ENCODE assay signal across 13 cellular contexts in genomic region chrX:42519666-42520231, GRCh38.
DNase-seq lines count a peak whose midpoint lies in the region; TF ChIP-seq lines count a peak whose summit lies in the region.
"Had no signal": no experiment of that assay in that cellular context is flagged by ENCODE, and none has a peak within 500 bp of the region (broad histone marks: within the 10 kb centered on the region; RNA-seq: fewer than 3 reads in every experiment).

No MANE protein-coding gene starts in this region.

- no peaks in the 10 kb centered on the region for H3K36me3 Mint-ChIP-seq in activated CD4-positive, alpha-beta T cell treated with anti-CD3 and anti-CD28 coated beads, Interleukin-2, amount 10 ng/mL, durations not matched to agents 24 days and 14 days (ENCODE audit: low read depth)
- H3K36me3 Mint-ChIP-seq in HFFc6 (ENCODE audit: low read depth), result no peaks in the 10 kb centered on the region
- no peaks in the 10 kb centered on the region for H3K36me3 Mint-ChIP-seq in activated CD4-positive, alpha-beta T cell treated with anti-CD3 and anti-CD28 coated beads, Interleukin-2, amount 10 ng/mL, durations not matched to agents 7 days and 5 days (ENCODE audit: low read depth)
- H3K36me3 Mint-ChIP-seq: activated naive CD4-positive, alpha-beta T cell treated with anti-CD3 and anti-CD28 coated beads, Interleukin-2, amount 10 ng/mL, durations not matched to agents 7 days and 5 days; stimulated activated memory B cell treated with anti-CD40 and anti-IgM and Interleukin-4, amounts not matched to agents 10 μg/mL and 1 μg/mL and 100 μg/mL, for 72 hours had no signal

- CTCF ChIA-PET in activated CD4-positive, alpha-beta T cell treated with anti-CD3 and anti-CD28 coated beads, Interleukin-2, amount 10 ng/mL, durations not matched to agents 7 days and 5 days (lab: Charles Lee), result no interaction called here

- in situ Hi-C loops in astrocyte of the cerebellum (cut with HindIII; ENCODE audit: low sequenced_read_pairs), result no loop called here

- no peaks in the 10 kb centered on the region for H3K4me1 ChIP-seq in ovary (ENCODE audit: insufficient read depth)

- no peak overlapping the region for H3K4me3 ChIP-seq in AG10803 (ENCODE audit: low read length)
- H3K4me3 ChIP-seq in astrocyte of the cerebellum (ENCODE audit: low read depth, low read length), result no peak overlapping the region
- no peak overlapping the region for H3K4me3 ChIP-seq in ovary
- H3K4me3 ChIP-seq: SK-N-MC had no signal

- DNase-seq in AG10803 (ENCODE audit: low read depth) (peak; percentile 67), HT-29 (ENCODE audit: low spot score) (peak; percentile 44), astrocyte of the cerebellum (ENCODE audit: low read depth) (peak; percentile 54), iris pigment epithelial cell (ENCODE audit: low read depth) (peak; percentile 40), HFFc6 (no peak), ovary (no peak)
- DNase-seq in activated CD4-positive, alpha-beta T cell treated with anti-CD3 and anti-CD28 coated beads, Interleukin-2, amount 10 ng/mL, durations not matched to agents 24 days and 14 days, result no peak
- no peak for DNase-seq in activated CD4-positive, alpha-beta T cell treated with anti-CD3 and anti-CD28 coated beads, Interleukin-2, amount 10 ng/mL, durations not matched to agents 7 days and 5 days
- DNase-seq: activated naive CD4-positive, alpha-beta T cell treated with anti-CD3 and anti-CD28 coated beads, Interleukin-2, amount 10 ng/mL, durations not matched to agents 7 days and 5 days; COR-L47; nephron progenitor cell had no signal

- intact Hi-C loops in activated CD4-positive, alpha-beta T cell treated with anti-CD3 and anti-CD28 coated beads, Interleukin-2, amount 10 ng/mL, durations not matched to agents 24 days and 14 days (cut with micrococcal nuclease), result no loop called here
- intact Hi-C loops in ovary (cut with DNase I), result no loop called here

- WGBS in ovary, 3 donors, result 65 to 75% (median 70%) methylated on average over 1 of the region's 1 CpG

- TF ChIP-seq CTCF in AG10803 (conservative IDR thresholded peaks at IDR 0.05; ENCODE audit: low read length) (0 out of 2 replicates have a peak, but pooled peaks have one; percentile 9), astrocyte of the cerebellum (IDR thresholded peaks at IDR 0.05; ENCODE audit: low read depth, low read length, missing control alignments) (peak; percentile 23), HFFc6 (IDR thresholded peaks at IDR 0.05) (no peak), ovary (IDR thresholded peaks at IDR 0.05) (no peak)

- no peaks in the 10 kb centered on the region for H3K4me1 Mint-ChIP-seq in activated CD4-positive, alpha-beta T cell treated with anti-CD3 and anti-CD28 coated beads, Interleukin-2, amount 10 ng/mL, durations not matched to agents 24 days and 14 days
- H3K4me1 Mint-ChIP-seq in HFFc6 (ENCODE audit: low read depth), result no peaks in the 10 kb centered on the region
- no peaks in the 10 kb centered on the region for H3K4me1 Mint-ChIP-seq in activated CD4-positive, alpha-beta T cell treated with anti-CD3 and anti-CD28 coated beads, Interleukin-2, amount 10 ng/mL, durations not matched to agents 7 days and 5 days
- H3K4me1 Mint-ChIP-seq: activated naive CD4-positive, alpha-beta T cell treated with anti-CD3 and anti-CD28 coated beads, Interleukin-2, amount 10 ng/mL, durations not matched to agents 7 days and 5 days; nephron progenitor cell; stimulated activated memory B cell treated with anti-CD40 and anti-IgM and Interleukin-4, amounts not matched to agents 10 μg/mL and 1 μg/mL and 100 μg/mL, for 72 hours had no signal

- no peaks in the 10 kb centered on the region for H3K9me3 Mint-ChIP-seq in activated CD4-positive, alpha-beta T cell treated with anti-CD3 and anti-CD28 coated beads, Interleukin-2, amount 10 ng/mL, durations not matched to agents 24 days and 14 days
- no peaks in the 10 kb centered on the region; the same call in 1 of the 2 replicates for H3K9me3 Mint-ChIP-seq in HFFc6
- H3K9me3 Mint-ChIP-seq in activated CD4-positive, alpha-beta T cell treated with anti-CD3 and anti-CD28 coated beads, Interleukin-2, amount 10 ng/mL, durations not matched to agents 7 days and 5 days, result no peaks in the 10 kb centered on the region
- H3K9me3 Mint-ChIP-seq: activated naive CD4-positive, alpha-beta T cell treated with anti-CD3 and anti-CD28 coated beads, Interleukin-2, amount 10 ng/mL, durations not matched to agents 7 days and 5 days; stimulated activated memory B cell treated with anti-CD40 and anti-IgM and Interleukin-4, amounts not matched to agents 10 μg/mL and 1 μg/mL and 100 μg/mL, for 72 hours had no signal

- no peaks in the 10 kb centered on the region for H3K27me3 Mint-ChIP-seq in activated CD4-positive, alpha-beta T cell treated with anti-CD3 and anti-CD28 coated beads, Interleukin-2, amount 10 ng/mL, durations not matched to agents 24 days and 14 days
- no peaks in the 10 kb centered on the region for H3K27me3 Mint-ChIP-seq in HFFc6 (ENCODE audit: insufficient read depth)
- H3K27me3 Mint-ChIP-seq in activated CD4-positive, alpha-beta T cell treated with anti-CD3 and anti-CD28 coated beads, Interleukin-2, amount 10 ng/mL, durations not matched to agents 7 days and 5 days, result no peaks in the 10 kb centered on the region
- H3K27me3 Mint-ChIP-seq: activated naive CD4-positive, alpha-beta T cell treated with anti-CD3 and anti-CD28 coated beads, Interleukin-2, amount 10 ng/mL, durations not matched to agents 7 days and 5 days; stimulated activated memory B cell treated with anti-CD40 and anti-IgM and Interleukin-4, amounts not matched to agents 10 μg/mL and 1 μg/mL and 100 μg/mL, for 72 hours had no signal

- H3K27ac Mint-ChIP-seq in activated CD4-positive, alpha-beta T cell treated with anti-CD3 and anti-CD28 coated beads, Interleukin-2, amount 10 ng/mL, durations not matched to agents 24 days and 14 days, result no peak overlapping the region
- H3K27ac Mint-ChIP-seq in HFFc6, result no peak overlapping the region
- no peak overlapping the region for H3K27ac Mint-ChIP-seq in activated CD4-positive, alpha-beta T cell treated with anti-CD3 and anti-CD28 coated beads, Interleukin-2, amount 10 ng/mL, durations not matched to agents 7 days and 5 days
- H3K27ac Mint-ChIP-seq: activated naive CD4-positive, alpha-beta T cell treated with anti-CD3 and anti-CD28 coated beads, Interleukin-2, amount 10 ng/mL, durations not matched to agents 7 days and 5 days; nephron progenitor cell; stimulated activated memory B cell treated with anti-CD40 and anti-IgM and Interleukin-4, amounts not matched to agents 10 μg/mL and 1 μg/mL and 100 μg/mL, for 72 hours had no signal

- no peaks in the 10 kb centered on the region for H3K9me3 ChIP-seq in ovary

- POLR2A ChIA-PET in activated CD4-positive, alpha-beta T cell treated with anti-CD3 and anti-CD28 coated beads, Interleukin-2, amount 10 ng/mL, durations not matched to agents 7 days and 5 days (lab: Charles Lee), result no interaction called here

- no peaks in the 10 kb centered on the region for H3K36me3 ChIP-seq in ovary

- no peak overlapping the region for H3K4me3 Mint-ChIP-seq in activated CD4-positive, alpha-beta T cell treated with anti-CD3 and anti-CD28 coated beads, Interleukin-2, amount 10 ng/mL, durations not matched to agents 24 days and 14 days
- H3K4me3 Mint-ChIP-seq in HFFc6, result no peak overlapping the region
- H3K4me3 Mint-ChIP-seq in activated CD4-positive, alpha-beta T cell treated with anti-CD3 and anti-CD28 coated beads, Interleukin-2, amount 10 ng/mL, durations not matched to agents 7 days and 5 days, result no peak overlapping the region
- H3K4me3 Mint-ChIP-seq: activated naive CD4-positive, alpha-beta T cell treated with anti-CD3 and anti-CD28 coated beads, Interleukin-2, amount 10 ng/mL, durations not matched to agents 7 days and 5 days; nephron progenitor cell; stimulated activated memory B cell treated with anti-CD40 and anti-IgM and Interleukin-4, amounts not matched to agents 10 μg/mL and 1 μg/mL and 100 μg/mL, for 72 hours had no signal

- TF ChIP-seq EP300 in ovary (IDR thresholded peaks at IDR 0.05), result no peak

- no peaks in the 10 kb centered on the region for H3K27me3 ChIP-seq in ovary

- TF ChIP-seq POLR2A in ovary (IDR thresholded peaks at IDR 0.05), result no peak

- no peak overlapping the region for H3K27ac ChIP-seq in ovary
- H3K27ac ChIP-seq: SK-N-MC had no signal

Comparison
In these comparisons a context has a peak if more than half of its experiments do, and no peak if none do; other contexts are left out.
1. DNase-seq: peak in AG10803 (single experiment), HT-29 (single experiment), astrocyte of the cerebellum (single experiment) and iris pigment epithelial cell (single experiment); none in activated CD4-positive, alpha-beta T cell treated with anti-CD3 and anti-CD28 coated beads, Interleukin-2, amount 10 ng/mL, durations not matched to agents 24 days and 14 days (single experiment), HFFc6 (single experiment), ovary (0 of 5) and activated CD4-positive, alpha-beta T cell treated with anti-CD3 and anti-CD28 coated beads, Interleukin-2, amount 10 ng/mL, durations not matched to agents 7 days and 5 days (single experiment).
2. CTCF ChIP-seq: peak in AG10803 (single experiment) and astrocyte of the cerebellum (single experiment); none in HFFc6 (single experiment) and ovary (0 of 3).